Comparison of ENCODE assay signal across 19 cellular contexts in genomic region chr11:9563196-9563730, GRCh38. TPM values are rescaled to one million over a fixed set of nuclear protein-coding genes. Genes with fewer than 3 reads are reported as not detected.
DNase-seq lines count a peak whose midpoint lies in the region; FAIRE-seq and TF ChIP-seq lines count a peak whose summit lies in the region.
"Had no signal": no experiment of that assay in that cellular context is flagged by ENCODE, and none has a peak within 500 bp of the region (broad histone marks: within the 10 kb centered on the region; RNA-seq: fewer than 3 reads in every experiment).

No MANE protein-coding gene starts in this region.

- no peaks in the 10 kb centered on the region for H3K27me3 ChIP-seq in Karpas-422 (ENCODE audit: low read length)
- no peaks in the 10 kb centered on the region for H3K27me3 ChIP-seq in astrocyte (ENCODE audit: insufficient read depth, low read length)
- H3K27me3 ChIP-seq in osteoblast (ENCODE audit: insufficient read depth, low read length), result no peaks in the 10 kb centered on the region

- H3K79me2 ChIP-seq in Karpas-422 (ENCODE audit: low read length) (no peaks in the 10 kb centered on the region), astrocyte (ENCODE audit: insufficient read depth, low read length) (no peaks in the 10 kb centered on the region), osteoblast (ENCODE audit: insufficient read depth, low read length) (no peaks in the 10 kb centered on the region)

- no peak for FAIRE-seq in astrocyte (lab: Jason Lieb, UNC)
- FAIRE-seq: HTR-8/SVneo had no signal

- peak overlapping the region; percentile 97 for H3K27ac ChIP-seq in Karpas-422 (ENCODE audit: low read length)
- H3K27ac ChIP-seq in astrocyte (ENCODE audit: low read depth, low read length), result no peak overlapping the region
- no peak overlapping the region for H3K27ac ChIP-seq in osteoblast (ENCODE audit: low read depth, low read length)
- H3K27ac ChIP-seq: C4-2B had no signal

- peak overlapping the region; percentile 38 for H3K27ac Mint-ChIP-seq in T-helper 1 cell treated with Interleukin-12 subunit alpha and Interleukin-12 subunit beta and Interleukin-4 antibody, amounts not matched to agents 30 μg/mL and 1 μg/mL, for 36 hours
- H3K27ac Mint-ChIP-seq in astrocyte (ENCODE audit: unreplicated experiment), result peak overlapping the region; percentile 60

- H3K4me3 ChIP-seq in Karpas-422 (ENCODE audit: low read length), result no peak overlapping the region
- no peak overlapping the region for H3K4me3 ChIP-seq in astrocyte (ENCODE audit: insufficient read depth, low read depth, low read length)
- H3K4me3 ChIP-seq in osteoblast (ENCODE audit: insufficient read depth, low read length), result no peak overlapping the region
- H3K4me3 ChIP-seq: HAP-1 had no signal

- H3K9ac ChIP-seq in Karpas-422 (ENCODE audit: low read length) (no peak overlapping the region), astrocyte (ENCODE audit: low read length) (no peak overlapping the region)

- no peak for DNase-seq in T-helper 1 cell
- DNase-seq in Karpas-422, result no peak
- DNase-seq in astrocyte (ENCODE audit: low read depth), result no peak
- no peak for DNase-seq in osteoblast (ENCODE audit: insufficient read length, low spot score, missing footprints)
- DNase-seq in DMS114 treated with DMSO at 0.1 percent for 48 hours (lab: John Stamatoyannopoulos, UW; ENCODE audit: unreplicated experiment), result no peak
- DNase-seq in NCI-H1417 treated with DMSO at 0.1 percent for 48 hours (lab: John Stamatoyannopoulos, UW), result no peak
- DNase-seq in SHP77 treated with DMSO at 0.1 percent for 48 hours (lab: John Stamatoyannopoulos, UW), result no peak
- DNase-seq: AML-193, DND-41, NCI-H1105 treated with DMSO at 0.1 percent for 48 hours, NCI-H187, NCI-H2107, NCI-H2227 treated with DMSO at 0.1 percent for 48 hours, NCI-H510A treated with DMSO at 0.1 percent for 48 hours, NCI-H774 had no signal

- H2AFZ ChIP-seq in Karpas-422 (ENCODE audit: low read length), result no peak overlapping the region
- no peak overlapping the region for H2AFZ ChIP-seq in astrocyte (ENCODE audit: low read depth, low read length)
- H2AFZ ChIP-seq in osteoblast (ENCODE audit: low read length), result peak overlapping the region; percentile 32

- peaks cover 23% of the 10 kb centered on the region for H3K9me3 Mint-ChIP-seq in T-helper 1 cell treated with Interleukin-12 subunit alpha and Interleukin-12 subunit beta and Interleukin-4 antibody, amounts not matched to agents 30 μg/mL and 1 μg/mL, for 36 hours
- peaks cover 15% of the 10 kb centered on the region for H3K9me3 Mint-ChIP-seq in astrocyte (ENCODE audit: unreplicated experiment)

- H3K4me1 ChIP-seq in Karpas-422 (ENCODE audit: low read length) (peaks cover 51% of the 10 kb centered on the region), astrocyte (ENCODE audit: insufficient read depth, low read length) (peaks cover 26% of the 10 kb centered on the region), osteoblast (ENCODE audit: insufficient read depth, low read length) (peaks cover 26% of the 10 kb centered on the region)

- TF ChIP-seq CTCF in astrocyte (IDR thresholded peaks at IDR 0.05; ENCODE audit: insufficient read depth, low read depth, low read length) (no peak), osteoblast (IDR thresholded peaks at IDR 0.05; ENCODE audit: extremely low read depth, low read depth, low read length) (no peak)

- H3K27me3 Mint-ChIP-seq in T-helper 1 cell treated with Interleukin-12 subunit alpha and Interleukin-12 subunit beta and Interleukin-4 antibody, amounts not matched to agents 30 μg/mL and 1 μg/mL, for 36 hours (ENCODE audit: low read depth), result peaks cover 3% of the 10 kb centered on the region
- H3K27me3 Mint-ChIP-seq in astrocyte (ENCODE audit: low read depth, unreplicated experiment), result no peaks in the 10 kb centered on the region

- no peak overlapping the region for H3K4me2 ChIP-seq in Karpas-422 (ENCODE audit: low read depth, low read length, poor library complexity, severe bottlenecking)
- H3K4me2 ChIP-seq in astrocyte (ENCODE audit: low read length), result no peak overlapping the region
- no peak overlapping the region for H3K4me2 ChIP-seq in osteoblast (ENCODE audit: insufficient read depth, low read length)

- H3K9me2 ChIP-seq in Karpas-422 (replicated peaks; ENCODE audit: insufficient read depth, low read length), result no peaks in the 10 kb centered on the region

- H3K36me3 ChIP-seq in Karpas-422 (ENCODE audit: insufficient read depth, low read length) (no peaks in the 10 kb centered on the region), astrocyte (ENCODE audit: insufficient read depth, low read length) (no peaks in the 10 kb centered on the region), osteoblast (ENCODE audit: insufficient read depth, low read length) (no peaks in the 10 kb centered on the region)
- H3K36me3 ChIP-seq: HAP-1 had no signal

- no peak overlapping the region for H3K4me3 Mint-ChIP-seq in T-helper 1 cell treated with Interleukin-12 subunit alpha and Interleukin-12 subunit beta and Interleukin-4 antibody, amounts not matched to agents 30 μg/mL and 1 μg/mL, for 36 hours
- H3K4me3 Mint-ChIP-seq in astrocyte (ENCODE audit: unreplicated experiment), result no peak overlapping the region

- H4K20me1 ChIP-seq in Karpas-422 (ENCODE audit: insufficient read depth, low read depth, low read length), result no peaks in the 10 kb centered on the region
- no peaks in the 10 kb centered on the region for H4K20me1 ChIP-seq in astrocyte (ENCODE audit: insufficient read depth, low read length)
- no peaks in the 10 kb centered on the region for H4K20me1 ChIP-seq in osteoblast (ENCODE audit: insufficient read depth, low read length)

- peaks cover 16% of the 10 kb centered on the region for H3K36me3 Mint-ChIP-seq in T-helper 1 cell treated with Interleukin-12 subunit alpha and Interleukin-12 subunit beta and Interleukin-4 antibody, amounts not matched to agents 30 μg/mL and 1 μg/mL, for 36 hours (ENCODE audit: low read depth)
- peaks cover 8% of the 10 kb centered on the region for H3K36me3 Mint-ChIP-seq in astrocyte (ENCODE audit: low read depth, unreplicated experiment)

- peaks cover 10% of the 10 kb centered on the region for H3K9me3 ChIP-seq in Karpas-422 (ENCODE audit: low read length)
- no peaks in the 10 kb centered on the region for H3K9me3 ChIP-seq in astrocyte (ENCODE audit: insufficient read depth, low read depth, low read length)
- no peaks in the 10 kb centered on the region for H3K9me3 ChIP-seq in osteoblast (ENCODE audit: low read depth, low read length)

- peaks cover 17% of the 10 kb centered on the region for H3K4me1 Mint-ChIP-seq in T-helper 1 cell treated with Interleukin-12 subunit alpha and Interleukin-12 subunit beta and Interleukin-4 antibody, amounts not matched to agents 30 μg/mL and 1 μg/mL, for 36 hours (ENCODE audit: low read depth)
- peaks cover 20% of the 10 kb centered on the region for H3K4me1 Mint-ChIP-seq in astrocyte (ENCODE audit: low read depth, unreplicated experiment)

RNA-seq across cellular contexts. Expression of gene WEE1, which starts 10.2 kb away (rescaled TPM):
- 74.0 and 107 TPM in 2 replicates for total RNA-seq in Karpas-422 (2014; rRNA removed; shearing (Covaris generic); ENCODE audit: low replicate concordance)
- total RNA-seq in astrocyte, result 29.3 and 50.7 TPM in 2 replicates
- 28.3 and 32.2 TPM in 2 replicates for total RNA-seq in osteoblast
